In the genomic region with DNA sequence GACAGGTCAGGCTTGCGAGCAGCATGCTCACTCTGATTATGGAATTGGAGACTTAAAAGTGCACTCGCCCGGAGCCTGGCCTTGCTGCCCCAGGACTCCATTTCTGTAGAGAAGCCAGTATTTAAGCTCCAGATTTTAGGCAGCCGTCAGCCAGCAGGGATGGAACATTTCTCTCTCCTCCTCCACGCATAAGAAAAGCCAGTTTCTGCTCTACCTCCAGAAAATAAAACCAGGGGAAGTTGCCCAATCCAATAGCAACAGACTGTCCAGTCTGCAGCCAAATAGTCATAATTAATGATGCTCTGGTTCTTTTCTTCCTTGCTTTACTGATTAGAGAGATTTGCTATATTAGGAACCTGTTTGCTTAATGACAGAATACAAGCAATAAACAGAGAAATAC, we compare ENCODE assay signal across 20 cellular contexts.
DNase-seq lines count a peak whose midpoint lies in the region; ATAC-seq and TF ChIP-seq lines count a peak whose summit lies in the region.
"Had no signal": no experiment of that assay in that cellular context is flagged by ENCODE, and none has a peak within 500 bp of the region (broad histone marks: within the 10 kb centered on the region; RNA-seq: fewer than 3 reads in every experiment).

No MANE protein-coding gene starts in this region.

- H3K9ac ChIP-seq in SK-N-SH (no peak overlapping the region), trophoblast cell (ENCODE audit: low read length) (no peak overlapping the region)
- H3K9ac ChIP-seq: BLaER1 treated with 17β-estradiol and CSF1 and Interleukin-3, amounts not matched to agents 10 nM and 100 nM had no signal

- H3K23ac ChIP-seq in trophoblast cell (ENCODE audit: low read length) = no peak overlapping the region

- H3K27ac Mint-ChIP-seq in activated CD4-positive, alpha-beta T cell treated with anti-CD3 and anti-CD28 coated beads, Interleukin-2, amount 10 ng/mL, durations not matched to agents 24 days and 14 days = no peak overlapping the region
- H3K27ac Mint-ChIP-seq: CD4-positive, alpha-beta memory T cell; IgD-negative memory B cell had no signal

- peak overlapping the region; percentile 13 for H4K91ac ChIP-seq in trophoblast cell (ENCODE audit: low read depth, low read length)

- H3K4me3 ChIP-seq in SK-N-SH (ENCODE audit: low read depth in 2 of 2, low read length in 1 of 2) = no peak overlapping the region
- no peak overlapping the region for H3K4me3 ChIP-seq in hepatocyte
- no peak overlapping the region for H3K4me3 ChIP-seq in trophoblast cell (ENCODE audit: low read depth, low read length)
- H3K4me3 ChIP-seq: BLaER1 treated with 17β-estradiol and CSF1 and Interleukin-3, amounts not matched to agents 10 nM and 100 nM; Peyer's patch had no signal

- no peak overlapping the region for H3K4ac ChIP-seq in trophoblast cell (ENCODE audit: low read depth, low read length)

- no peaks in the 10 kb centered on the region for H3K9me3 Mint-ChIP-seq in activated CD4-positive, alpha-beta T cell treated with anti-CD3 and anti-CD28 coated beads, Interleukin-2, amount 10 ng/mL, durations not matched to agents 24 days and 14 days
- H3K9me3 Mint-ChIP-seq: CD4-positive, alpha-beta memory T cell; IgD-negative memory B cell had no signal

- H3K9me2 ChIP-seq in SK-N-SH (no peaks in the 10 kb centered on the region), hepatocyte (replicated peaks; ENCODE audit: insufficient read depth) (no peaks in the 10 kb centered on the region)

- no peak for TF ChIP-seq RAD21 in SK-N-SH (IDR thresholded peaks at IDR 0.05; ENCODE audit: low read length)

- H3K9me3 ChIP-seq in SK-N-SH = no peaks in the 10 kb centered on the region
- no peaks in the 10 kb centered on the region for H3K9me3 ChIP-seq in hepatocyte (ENCODE audit: low read depth)
- H3K9me3 ChIP-seq in trophoblast cell (ENCODE audit: insufficient read depth, low read depth, low read length) = no peaks in the 10 kb centered on the region
- H3K9me3 ChIP-seq: BLaER1 treated with 17β-estradiol and CSF1 and Interleukin-3, amounts not matched to agents 10 nM and 100 nM; Caco-2; Peyer's patch had no signal

- no peaks in the 10 kb centered on the region for H3K27me3 Mint-ChIP-seq in activated CD4-positive, alpha-beta T cell treated with anti-CD3 and anti-CD28 coated beads, Interleukin-2, amount 10 ng/mL, durations not matched to agents 24 days and 14 days
- H3K27me3 Mint-ChIP-seq: CD4-positive, alpha-beta memory T cell; IgD-negative memory B cell had no signal

- H3K27ac ChIP-seq in SK-N-SH (ENCODE audit: low read depth in 2 of 2, low read length in 1 of 2) (no peak overlapping the region; a peak in 2 of 4 replicates), hepatocyte (no peak overlapping the region), trophoblast cell (ENCODE audit: low read depth, low read length) (peak overlapping the region; percentile 17), caudate nucleus (ENCODE audit: low read depth, low read length) (no peak overlapping the region)
- H3K27ac ChIP-seq: 22Rv1; BLaER1 treated with 17β-estradiol and CSF1 and Interleukin-3, amounts not matched to agents 10 nM and 100 nM; Peyer's patch had no signal

- H3K27me3 ChIP-seq in SK-N-SH (ENCODE audit: insufficient read depth) (no peaks in the 10 kb centered on the region), hepatocyte (no peaks in the 10 kb centered on the region), trophoblast cell (ENCODE audit: insufficient read depth, low read length) (no peaks in the 10 kb centered on the region)
- H3K27me3 ChIP-seq: BLaER1 treated with 17β-estradiol and CSF1 and Interleukin-3, amounts not matched to agents 10 nM and 100 nM; Peyer's patch had no signal

- H4K20me1 ChIP-seq in SK-N-SH (ENCODE audit: insufficient read depth) = no peaks in the 10 kb centered on the region
- no peaks in the 10 kb centered on the region for H4K20me1 ChIP-seq in hepatocyte (ENCODE audit: insufficient read depth, poor library complexity, severe bottlenecking)
- H4K20me1 ChIP-seq: BLaER1 treated with 17β-estradiol and CSF1 and Interleukin-3, amounts not matched to agents 10 nM and 100 nM had no signal

- peaks cover 1% of the 10 kb centered on the region for H3K79me1 ChIP-seq in trophoblast cell (ENCODE audit: low read length)

- POLR2A ChIA-PET in SK-N-SH (lab: Yijun Ruan, JAX) = no interaction called here

- DNase-seq in SK-N-SH = peak; percentile 23
- no peak for DNase-seq in hepatocyte (ENCODE audit: low spot score)
- no peak for DNase-seq in trophoblast cell
- no peak for DNase-seq in activated CD4-positive, alpha-beta T cell treated with anti-CD3 and anti-CD28 coated beads, Interleukin-2, amount 10 ng/mL, durations not matched to agents 24 days and 14 days
- no peak for DNase-seq in caudate nucleus (lab: John Stamatoyannopoulos, UW)
- DNase-seq in ACHN = no peak
- DNase-seq in central memory CD4-positive, alpha-beta T cell = no peak
- DNase-seq: CD4-positive, alpha-beta memory T cell; DMS 273 treated with DMSO at 0.1 percent for 48 hours; DMS79 treated with DMSO at 0.1 percent for 48 hours; GOT3; NCI-H146; NCI-H2029 treated with DMSO at 0.1 percent for 48 hours; NCI-H446; Peyer's patch had no signal

- H3K18ac ChIP-seq in trophoblast cell (ENCODE audit: low read length) = no peak overlapping the region

- H3K4me2 ChIP-seq in SK-N-SH (no peak overlapping the region), hepatocyte (peak overlapping the region; percentile 25), trophoblast cell (ENCODE audit: low read length) (peak overlapping the region; percentile 11)
- H3K4me2 ChIP-seq: BLaER1 treated with 17β-estradiol and CSF1 and Interleukin-3, amounts not matched to agents 10 nM and 100 nM had no signal

- in situ Hi-C loops in ACHN (cut with HindIII; ENCODE audit: low pct_ligation_motif_present, low pct_unique_long_range_greater_than_20kb, low sequenced_read_pairs) = no loop called here

- no peak overlapping the region for H2BK120ac ChIP-seq in trophoblast cell (ENCODE audit: insufficient read depth, low read length, poor library complexity)

- no peaks in the 10 kb centered on the region for H3K4me1 Mint-ChIP-seq in activated CD4-positive, alpha-beta T cell treated with anti-CD3 and anti-CD28 coated beads, Interleukin-2, amount 10 ng/mL, durations not matched to agents 24 days and 14 days
- H3K4me1 Mint-ChIP-seq: CD4-positive, alpha-beta memory T cell; IgD-negative memory B cell had no signal

- no peak overlapping the region for H3K14ac ChIP-seq in trophoblast cell (ENCODE audit: low read length)

- H4K8ac ChIP-seq in trophoblast cell (ENCODE audit: low read depth, low read length) = no peak overlapping the region

- H2AFZ ChIP-seq in SK-N-SH (ENCODE audit: low read depth) = no peak overlapping the region
- no peak overlapping the region for H2AFZ ChIP-seq in hepatocyte
- H2AFZ ChIP-seq in trophoblast cell (ENCODE audit: insufficient read depth, low read length, poor library complexity) = no peak overlapping the region

- no peak for TF ChIP-seq CTCF in SK-N-SH (IDR thresholded peaks at IDR 0.05)
- no peak for TF ChIP-seq CTCF in hepatocyte (IDR thresholded peaks at IDR 0.05; ENCODE audit: poor library complexity)

- CTCF ChIA-PET in SK-N-SH (lab: Yijun Ruan, JAX) = no interaction called here

- H3K36me3 ChIP-seq in SK-N-SH (replicated peaks in 1 of 2; ENCODE audit: control insufficient read depth in 1 of 2, insufficient read depth in 2 of 2, low read length in 1 of 2) (no peaks in the 10 kb centered on the region), hepatocyte (replicated peaks; ENCODE audit: insufficient read depth, low read depth) (no peaks in the 10 kb centered on the region), trophoblast cell (ENCODE audit: control insufficient read depth in 1 of 2, insufficient read depth in 2 of 2, low read length in 2 of 2) (no peaks in the 10 kb centered on the region)
- H3K36me3 ChIP-seq: BLaER1 treated with 17β-estradiol and CSF1 and Interleukin-3, amounts not matched to agents 10 nM and 100 nM; Peyer's patch had no signal

- H3K4me3 Mint-ChIP-seq in activated CD4-positive, alpha-beta T cell treated with anti-CD3 and anti-CD28 coated beads, Interleukin-2, amount 10 ng/mL, durations not matched to agents 24 days and 14 days = no peak overlapping the region
- H3K4me3 Mint-ChIP-seq: CD4-positive, alpha-beta memory T cell; IgD-negative memory B cell had no signal

- no peak overlapping the region for H4K12ac ChIP-seq in trophoblast cell (ENCODE audit: low read depth, low read length)

- H2BK12ac ChIP-seq in trophoblast cell (ENCODE audit: low read length) = no peak overlapping the region

- intact Hi-C loops in activated CD4-positive, alpha-beta T cell treated with anti-CD3 and anti-CD28 coated beads, Interleukin-2, amount 10 ng/mL, durations not matched to agents 24 days and 14 days (cut with micrococcal nuclease) = no loop called here

- no peak overlapping the region for H2BK5ac ChIP-seq in trophoblast cell (ENCODE audit: low read depth, low read length, poor library complexity)

- no peaks in the 10 kb centered on the region for H3K36me3 Mint-ChIP-seq in activated CD4-positive, alpha-beta T cell treated with anti-CD3 and anti-CD28 coated beads, Interleukin-2, amount 10 ng/mL, durations not matched to agents 24 days and 14 days (ENCODE audit: low read depth)
- H3K36me3 Mint-ChIP-seq: CD4-positive, alpha-beta memory T cell had no signal

- 13% methylated on average over 3 of the region's 5 CpGs for WGBS in SK-N-SH (ENCODE audit: low lambda C conversion rate)
- WGBS in hepatocyte (ENCODE audit: low lambda C conversion rate, missing lambda C conversion rate) = 46% methylated on average over 5 of the region's 5 CpGs
- no CpG with 5 or more reads among the region's 5 CpGs for WGBS in trophoblast cell (ENCODE audit: extremely low coverage, insufficient coverage, insufficient read length)

- H3K79me2 ChIP-seq in SK-N-SH (ENCODE audit: insufficient read depth) (no peaks in the 10 kb centered on the region), hepatocyte (no peaks in the 10 kb centered on the region), trophoblast cell (ENCODE audit: control insufficient read depth, insufficient read depth, low read length, poor library complexity) (no peaks in the 10 kb centered on the region)

- no peak for TF ChIP-seq EP300 in SK-N-SH (IDR thresholded peaks at IDR 0.05; ENCODE audit: borderline replicate concordance in 1 of 2, low read depth in 1 of 2, low read length in 1 of 2)

- no peak for ATAC-seq in SK-N-SH treated with all-trans-retinoic acid at 6 μM for 48 hours

- no peak overlapping the region for H2AK5ac ChIP-seq in trophoblast cell (ENCODE audit: low read length)

- H3F3A ChIP-seq in SK-N-SH (replicated peaks; ENCODE audit: insufficient read depth) = no peaks in the 10 kb centered on the region

- peaks cover 0 to 13% of the 10 kb centered on the region in 2 experiments; a peak in 2 of 4 replicates for H3K4me1 ChIP-seq in SK-N-SH (ENCODE audit: control insufficient read depth in 1 of 2, insufficient read depth in 2 of 2, low read depth in 1 of 2, low read length in 1 of 2)
- peaks cover 11% of the 10 kb centered on the region for H3K4me1 ChIP-seq in hepatocyte (ENCODE audit: insufficient read depth)
- peaks cover 16 to 26% of the 10 kb centered on the region in 2 experiments for H3K4me1 ChIP-seq in trophoblast cell (ENCODE audit: control insufficient read depth in 1 of 2, insufficient read depth in 2 of 2, low read length in 2 of 2)
- H3K4me1 ChIP-seq: BLaER1 treated with 17β-estradiol and CSF1 and Interleukin-3, amounts not matched to agents 10 nM and 100 nM; Peyer's patch had no signal

TF ChIP-seq in SK-N-SH treated with all-trans-retinoic acid at 6 μM for 48 hours, 23 proteins besides CTCF, POLR2A, EP300 and RAD21 (continues in another document):
- no peak for TF ChIP-seq CSDC2 (CRISPR knock-in tag; IDR thresholded peaks at IDR 0.05)
